In genomic region chr4:40176602-40177001, GRCh38 we compare ENCODE assay signal across 24 cellular contexts. TPM values are rescaled to one million over a fixed set of nuclear protein-coding genes. Genes with fewer than 3 reads are reported as not detected.
DNase-seq lines count a peak whose midpoint lies in the region; TF ChIP-seq lines count a peak whose summit lies in the region.
"Had no signal": no experiment of that assay in that cellular context is flagged by ENCODE, and none has a peak within 500 bp of the region (broad histone marks: within the 10 kb centered on the region; RNA-seq: fewer than 3 reads in every experiment).

No MANE protein-coding gene starts in this region.

- H3K9me3 ChIP-seq in AG04450 (ENCODE audit: control insufficient read depth, insufficient read depth, low read length) (no peaks in the 10 kb centered on the region), endodermal cell (ENCODE audit: control insufficient read depth, low read length) (no peaks in the 10 kb centered on the region), ascending aorta (no peaks in the 10 kb centered on the region)
- H3K9me3 ChIP-seq: gastroesophageal sphincter, mucosa of descending colon, upper lobe of right lung had no signal

- no peak overlapping the region for H2BK15ac ChIP-seq in mesendoderm (replicated peaks; ENCODE audit: low read depth)

- H3K4me1 Mint-ChIP-seq in endodermal cell (no peaks in the 10 kb centered on the region), endothelial cell (ENCODE audit: unreplicated experiment) (peaks cover 38% of the 10 kb centered on the region)

- H3K79me1 ChIP-seq in mesendoderm (ENCODE audit: low read length): no peaks in the 10 kb centered on the region

- H3K56ac ChIP-seq in mesendoderm (ENCODE audit: low read length): no peak overlapping the region

- H2BK5ac ChIP-seq in mesendoderm (ENCODE audit: low read length): no peak overlapping the region

- POLR2A ChIA-PET in AG04450 (lab: Yijun Ruan, JAX): no interaction called here

- H3K27ac Mint-ChIP-seq in endodermal cell (peak overlapping the region; percentile 45), endothelial cell (ENCODE audit: unreplicated experiment) (no peak overlapping the region)
- H3K27ac Mint-ChIP-seq: effector memory CD8-positive, alpha-beta T cell had no signal

- H3K36me3 Mint-ChIP-seq in endodermal cell (ENCODE audit: low read depth) (no peaks in the 10 kb centered on the region), endothelial cell (ENCODE audit: low read depth, unreplicated experiment) (no peaks in the 10 kb centered on the region)
- H3K36me3 Mint-ChIP-seq: CD4-positive, alpha-beta memory T cell had no signal

- H4K8ac ChIP-seq in mesendoderm (ENCODE audit: low read depth, low read length): no peak overlapping the region

- H3K4me1 ChIP-seq in endodermal cell (ENCODE audit: control insufficient read depth, insufficient read depth, low read length): no peaks in the 10 kb centered on the region
- H3K4me1 ChIP-seq in mesendoderm (ENCODE audit: control insufficient read depth, low read depth, low read length): no peaks in the 10 kb centered on the region
- H3K4me1 ChIP-seq in ascending aorta: no peaks in the 10 kb centered on the region
- H3K4me1 ChIP-seq: gastroesophageal sphincter, parathyroid adenoma, upper lobe of right lung had no signal

- no peak overlapping the region for H4K5ac ChIP-seq in mesendoderm (ENCODE audit: low read length)

- WGBS in endodermal cell (ENCODE audit: insufficient coverage in 1 of 2, insufficient read length in 1 of 2), 2 experiments: 74 to 80% methylated on average over 5 to 10 of the region's 10 CpGs
- WGBS in mesendoderm (ENCODE audit: extremely low coverage, insufficient coverage, low lambda C conversion rate): no CpG with 5 or more reads among the region's 10 CpGs

- H3K9ac ChIP-seq in endodermal cell (ENCODE audit: extremely low read depth, low read length, poor library complexity, severe bottlenecking) (no peak overlapping the region), mesendoderm (ENCODE audit: low read length) (no peak overlapping the region)
- H3K9ac ChIP-seq: parathyroid adenoma had no signal

- H2AK5ac ChIP-seq in mesendoderm (ENCODE audit: low read length): no peak overlapping the region

- H3K4ac ChIP-seq in mesendoderm (ENCODE audit: low read depth, low read length): no peak overlapping the region

- H3K9me3 Mint-ChIP-seq in endodermal cell (no peaks in the 10 kb centered on the region), endothelial cell (ENCODE audit: unreplicated experiment) (no peaks in the 10 kb centered on the region)
- H3K9me3 Mint-ChIP-seq: CD4-positive, alpha-beta memory T cell; effector memory CD8-positive, alpha-beta T cell had no signal

- intact Hi-C loops in ascending aorta (cut with DNase I): no loop called here

- TF ChIP-seq CTCF in AG04450 (IDR thresholded peaks at IDR 0.05; ENCODE audit: low read depth, low read length) (no peak), endodermal cell (conservative IDR thresholded peaks at IDR 0.05) (no peak), endothelial cell (IDR thresholded peaks at IDR 0.05; ENCODE audit: unreplicated experiment) (no peak), ascending aorta (IDR thresholded peaks at IDR 0.05) (no peak)

- no peak overlapping the region for H2BK120ac ChIP-seq in mesendoderm (ENCODE audit: low read depth, low read length)

- no peak overlapping the region for H3K4me3 Mint-ChIP-seq in endodermal cell
- no peak overlapping the region for H3K4me3 Mint-ChIP-seq in endothelial cell (ENCODE audit: unreplicated experiment)
- H3K4me3 Mint-ChIP-seq: CD4-positive, alpha-beta memory T cell; effector memory CD8-positive, alpha-beta T cell had no signal

- H3K4me3 ChIP-seq in AG04450 (ENCODE audit: low read depth, low read length) (peak overlapping the region; percentile 29), endodermal cell (ENCODE audit: low read length) (no peak overlapping the region), mesendoderm (ENCODE audit: low read length) (no peak overlapping the region), ascending aorta (no peak overlapping the region)
- H3K4me3 ChIP-seq: gastroesophageal sphincter, mucosa of descending colon, upper lobe of right lung had no signal

- no peaks in the 10 kb centered on the region for H3K27me3 ChIP-seq in AG04450 (ENCODE audit: control insufficient read depth, insufficient read depth, low read length)
- H3K27me3 ChIP-seq in endodermal cell (ENCODE audit: control insufficient read depth, insufficient read depth, low read length, poor library complexity, severe bottlenecking): no peaks in the 10 kb centered on the region
- no peaks in the 10 kb centered on the region for H3K27me3 ChIP-seq in mesendoderm (ENCODE audit: insufficient read depth, low read length, poor library complexity)
- H3K27me3 ChIP-seq in ascending aorta: no peaks in the 10 kb centered on the region
- H3K27me3 ChIP-seq: upper lobe of right lung had no signal

- H3K27me3 Mint-ChIP-seq in endodermal cell (ENCODE audit: insufficient read depth): peaks cover 2% of the 10 kb centered on the region
- H3K27me3 Mint-ChIP-seq in endothelial cell (ENCODE audit: unreplicated experiment): peaks cover 5% of the 10 kb centered on the region
- H3K27me3 Mint-ChIP-seq: CD4-positive, alpha-beta memory T cell; effector memory CD8-positive, alpha-beta T cell had no signal

- DNase-seq in AG04450 (ENCODE audit: low read depth, low spot score) (no peak), NCI-H69 (lab: John Stamatoyannopoulos, UW) (peak; percentile 63), endodermal cell (peak; percentile 82), mesendoderm (peak; percentile 60), endothelial cell (ENCODE audit: low spot score) (no peak), ascending aorta (ENCODE audit: low spot score in 2 of 2) (no peak), cortex of kidney (lab: John Stamatoyannopoulos, UW) (no peak), DMS153 (lab: John Stamatoyannopoulos, UW) (no peak)
- DNase-seq: ACHN; activated CD4-positive, alpha-beta T cell treated with anti-CD3 and anti-CD28 coated beads for 4 hours; activated naive CD4-positive, alpha-beta T cell treated with anti-CD3 and anti-CD28 coated beads, Interleukin-2, amount 50 U/mL, for 16 hours; CD4-positive, alpha-beta memory T cell; central memory CD4-positive, alpha-beta T cell; effector memory CD8-positive, alpha-beta T cell; KG1; mucosa of descending colon; NCI-H1105 treated with DMSO at 0.1 percent for 48 hours; NCI-H2227 treated with DMSO at 0.1 percent for 48 hours; Right ventricle myocardium superior; stimulated activated CD4-positive, alpha-beta T cell treated with anti-CD3 and anti-CD28 coated beads, Interleukin-12 subunit alpha, Interleukin-12 subunit beta, amount 100 ng/mL, for 4 hours; stimulated activated naive CD8-positive, alpha-beta T cell treated with anti-CD3 and anti-CD28 coated beads, Interleukin-15, Interleukin-2, amounts not matched to agents 100 U/mL and 50 U/mL, for 24 hours; upper lobe of right lung had no signal

- H3K27ac ChIP-seq in AG04450 (ENCODE audit: low read depth, low read length): no peak overlapping the region
- H3K27ac ChIP-seq in endodermal cell (ENCODE audit: low read depth, low read length): peak overlapping the region; percentile 24
- no peak overlapping the region for H3K27ac ChIP-seq in mesendoderm (ENCODE audit: low read depth, low read length)
- no peak overlapping the region for H3K27ac ChIP-seq in ascending aorta
- H3K27ac ChIP-seq: gastroesophageal sphincter, parathyroid adenoma, upper lobe of right lung had no signal

- no peak overlapping the region for H3K4me2 ChIP-seq in mesendoderm (ENCODE audit: low read length)

- no peak overlapping the region for H3K23ac ChIP-seq in mesendoderm (ENCODE audit: low read length)

- no peak overlapping the region for H3K18ac ChIP-seq in mesendoderm (ENCODE audit: low read length)

- no peaks in the 10 kb centered on the region for H3K79me2 ChIP-seq in mesendoderm (ENCODE audit: control insufficient read depth, insufficient read depth, low read length)
- H3K79me2 ChIP-seq: parathyroid adenoma had no signal

- CTCF ChIA-PET in AG04450 (lab: Charles Lee): no interaction called here

- H3K36me3 ChIP-seq in endodermal cell (ENCODE audit: control insufficient read depth, insufficient read depth, low read length): no peaks in the 10 kb centered on the region
- H3K36me3 ChIP-seq in mesendoderm (ENCODE audit: control insufficient read depth, insufficient read depth, low read length): no peaks in the 10 kb centered on the region
- H3K36me3 ChIP-seq in ascending aorta: no peaks in the 10 kb centered on the region
- H3K36me3 ChIP-seq: gastroesophageal sphincter, upper lobe of right lung had no signal

RNA-seq across cellular contexts. Expression of gene RHOH, which starts 20.2 kb away (rescaled TPM):
- not detected in 2 replicates for polyA plus RNA-seq in AG04450 (2011; rRNA removed)
- polyA minus RNA-seq in AG04450 (2011; rRNA and poly(A)+ RNA removed): not detected in 2 replicates
- total RNA-seq in endodermal cell (1 to 10 TPM; 2.9 to 9.4 TPM), endothelial cell (ENCODE audit: unreplicated experiment) (20.4 TPM), ascending aorta (not detected)
- 0.36 TPM for polyA plus RNA-seq in endodermal cell (2013, experiment 1 of 2)
- polyA plus RNA-seq in endodermal cell (2013, experiment 2 of 2): 0.54 TPM
- 1.1 TPM for polyA plus RNA-seq in mesendoderm (2013, experiment 1 of 2)
- polyA plus RNA-seq in mesendoderm (2013, experiment 2 of 2): 0.90 TPM

Comparison
In these comparisons a context has a peak if more than half of its experiments do, and no peak if none do; other contexts are left out.
1. DNase-seq: peak in NCI-H69 (single experiment), endodermal cell (single experiment) and mesendoderm (single experiment); none in AG04450 (single experiment), endothelial cell (single experiment), ascending aorta (0 of 2), cortex of kidney (single experiment) and DMS153 (single experiment).